9 cellular contexts compared by ENCODE assay signal in genomic region chr10:86135191-86135590, GRCh38.
"Had no signal": no experiment of that assay in that cellular context is flagged by ENCODE, and none has a peak within 500 bp of the region (broad histone marks: within the 10 kb centered on the region; RNA-seq: fewer than 3 reads in every experiment).

No MANE protein-coding gene starts in this region.

- H2AFZ ChIP-seq: GM23248, GM23338 had no signal

- H3K36me3 ChIP-seq: HAP-1 had no signal

- H3K9ac ChIP-seq: GM23248 had no signal

- H3K4me1 Mint-ChIP-seq: GM23338 had no signal

- H3K4me2 ChIP-seq: GM23338 had no signal

- ATAC-seq: GM23338, HCT116 had no signal

- H3K27ac Mint-ChIP-seq: GM23338, H9, HFFc6 had no signal

- H3K4me1 ChIP-seq: HAP-1 had no signal

- H3K9me3 ChIP-seq: HAP-1 had no signal

- H3K4me3 ChIP-seq: GM23248, GM23338, HAP-1 had no signal

- H3K27ac ChIP-seq: GM23248 had no signal

- H3K4me3 Mint-ChIP-seq: GM23338, H9, HFFc6 had no signal

- DNase-seq: GM23248, GOT3, H7, H9, HCEC 1CT, HFFc6 had no signal
